Comparison of ENCODE assay signal across 26 cellular contexts in genomic region chr7:151924001-151924400, GRCh38. TPM values are rescaled to one million over a fixed set of nuclear protein-coding genes. Genes with fewer than 3 reads are reported as not detected.
DNase-seq lines count a peak whose midpoint lies in the region; ATAC-seq, FAIRE-seq and TF ChIP-seq lines count a peak whose summit lies in the region.
"Had no signal": no experiment of that assay in that cellular context is flagged by ENCODE, and none has a peak within 500 bp of the region (broad histone marks: within the 10 kb centered on the region; RNA-seq: fewer than 3 reads in every experiment).

No MANE protein-coding gene starts in this region.

- no peak overlapping the region for H3K4me3 Mint-ChIP-seq in stimulated activated memory B cell treated with anti-CD40 and anti-IgM and Interleukin-4, amounts not matched to agents 10 μg/mL and 1 μg/mL and 100 μg/mL, for 72 hours
- no peak overlapping the region for H3K4me3 Mint-ChIP-seq in CD4-positive, alpha-beta memory T cell
- H3K4me3 Mint-ChIP-seq: activated T-cell treated with anti-CD3 and anti-CD28 coated beads, Interleukin-2, amount 50 U/mL, for 24 hours; brain; GM23338; HFFc6; type B pancreatic cell had no signal

- FAIRE-seq in HepG2 (lab: Jason Lieb, UNC) (no peak), pancreas (lab: Jason Lieb, UNC) (no peak)
- FAIRE-seq: A204.1, frontal cortex had no signal

- H3K4me1 Mint-ChIP-seq in stimulated activated memory B cell treated with anti-CD40 and anti-IgM and Interleukin-4, amounts not matched to agents 10 μg/mL and 1 μg/mL and 100 μg/mL, for 72 hours = peaks cover 25% of the 10 kb centered on the region
- H3K4me1 Mint-ChIP-seq in CD4-positive, alpha-beta memory T cell = peaks cover 0 to 4% (median 0%) of the 10 kb centered on the region in 4 donors
- H3K4me1 Mint-ChIP-seq: GM23338 had no signal

- CTCF ChIA-PET in HepG2 (lab: Yijun Ruan, JAX; ENCODE audit: low intra/inter-chr PET ratio, low total read pairs) = no interaction called here
- CTCF ChIA-PET in CD4-positive, alpha-beta memory T cell (lab: Charles Lee; ENCODE audit: partially characterized antibody) = interaction anchor here (1.2 to 1.4 kb wide), 2 partner anchors 9 to 15 kb away, joined by 3 read pairs; no protein-coding TSS in a partner anchor
- CTCF ChIA-PET in PC-3 (lab: Charles Lee) = no interaction called here

- in situ Hi-C loops in HepG2 (cut with HindIII; ENCODE audit: extremely low pct_ligation_motif_present, low pct_unique_long_range_greater_than_20kb) = no loop called here

- H4K20me1 ChIP-seq in HepG2 (ENCODE audit: insufficient read depth, low read length) (no peaks in the 10 kb centered on the region), PC-3 (ENCODE audit: low read length) (no peaks in the 10 kb centered on the region)

- H3K27me3 Mint-ChIP-seq in stimulated activated memory B cell treated with anti-CD40 and anti-IgM and Interleukin-4, amounts not matched to agents 10 μg/mL and 1 μg/mL and 100 μg/mL, for 72 hours = peaks cover 50% of the 10 kb centered on the region
- peaks cover 10 to 24% of the 10 kb centered on the region in 2 donors for H3K27me3 Mint-ChIP-seq in CD4-positive, alpha-beta memory T cell

- intact Hi-C loops in right lobe of liver (cut with DNase I) (no loop called here), HepG2 (cut with micrococcal nuclease; ENCODE audit: unreplicated experiment) (no loop called here), left lung (cut with DNase I) (no loop called here), pancreas (cut with DNase I) (loop anchor here in 1 of 3 donors (10.0 kb wide), 1 partner anchor 139 kb away; no protein-coding TSS in a partner anchor), PC-3 (cut with micrococcal nuclease) (no loop called here)
- intact Hi-C loops in CD4-positive, alpha-beta memory T cell (cut with micrococcal nuclease) = no loop called here

- POLR2A ChIA-PET in HepG2 (lab: Yijun Ruan, JAX) = no interaction called here
- POLR2A ChIA-PET in CD4-positive, alpha-beta memory T cell (lab: Charles Lee; ENCODE audit: partially characterized antibody) = no interaction called here
- POLR2A ChIA-PET in PC-3 (lab: Charles Lee; ENCODE audit: unreplicated experiment) = no interaction called here

- H3F3A ChIP-seq in PC-3 (ENCODE audit: low read length, unreplicated experiment) = no peaks in the 10 kb centered on the region

- ATAC-seq in right lobe of liver (no peak), HepG2 (no peak), left lung (no peak), pancreas (no peak), PC-3 (no peak)
- no peak for ATAC-seq in stimulated activated memory B cell treated with anti-CD40 and anti-IgM and Interleukin-4, amounts not matched to agents 10 μg/mL and 1 μg/mL and 100 μg/mL, for 72 hours
- ATAC-seq: GM23338 had no signal

- H3K4me1 ChIP-seq in right lobe of liver (peaks cover 0 to 57% (median 22%) of the 10 kb centered on the region in 4 donors), HepG2 (ENCODE audit: insufficient read depth, low read length) (peaks cover 6% of the 10 kb centered on the region), left lung (peaks cover 0 to 53% of the 10 kb centered on the region in 2 donors), pancreas (peaks cover 1 to 26% (median 20%) of the 10 kb centered on the region in 3 donors), PC-3 (ENCODE audit: insufficient read depth, low read length) (peaks cover 14% of the 10 kb centered on the region)
- no peaks in the 10 kb centered on the region for H3K4me1 ChIP-seq in CD4-positive, alpha-beta memory T cell (ENCODE audit: insufficient read depth, low read length)

- H3K36me3 ChIP-seq in right lobe of liver (no peaks in the 10 kb centered on the region), HepG2 (replicated peaks in 1 of 2; ENCODE audit: control insufficient read depth in 1 of 2, insufficient read depth in 2 of 2, low read length in 2 of 2) (no peaks in the 10 kb centered on the region), left lung (no peaks in the 10 kb centered on the region), pancreas (no peaks in the 10 kb centered on the region), PC-3 (ENCODE audit: low read depth, low read length) (no peaks in the 10 kb centered on the region)
- no peaks in the 10 kb centered on the region for H3K36me3 ChIP-seq in CD4-positive, alpha-beta memory T cell (ENCODE audit: insufficient read depth, low read length)

- H2AFZ ChIP-seq in HepG2 (ENCODE audit: low read length) (no peak overlapping the region), PC-3 (ENCODE audit: low read length) (no peak overlapping the region)
- H2AFZ ChIP-seq: GM23338 had no signal

- H3K27ac Mint-ChIP-seq in stimulated activated memory B cell treated with anti-CD40 and anti-IgM and Interleukin-4, amounts not matched to agents 10 μg/mL and 1 μg/mL and 100 μg/mL, for 72 hours = peak overlapping the region; percentile 11
- no peak overlapping the region for H3K27ac Mint-ChIP-seq in CD4-positive, alpha-beta memory T cell
- H3K27ac Mint-ChIP-seq: activated T-cell treated with anti-CD3 and anti-CD28 coated beads, Interleukin-2, amount 50 U/mL, for 24 hours; GM23338; HFFc6; type B pancreatic cell had no signal

- TF ChIP-seq CTCF in right lobe of liver (IDR thresholded peaks at IDR 0.05) (no peak), HepG2 (CRISPR knock-in tag; IDR thresholded peaks at IDR 0.05) (no peak), left lung (IDR thresholded peaks at IDR 0.05) (no peak), pancreas (IDR thresholded peaks at IDR 0.05) (no peak), PC-3 (conservative IDR thresholded peaks at IDR 0.05; ENCODE audit: low read depth, low read length) (no peak)

- no peak overlapping the region for H3K4me2 ChIP-seq in HepG2 (ENCODE audit: low read depth, low read length)
- no peak overlapping the region for H3K4me2 ChIP-seq in PC-3 (ENCODE audit: low read length)
- H3K4me2 ChIP-seq: GM23338, smooth muscle cell had no signal

- H3K79me2 ChIP-seq in HepG2 (ENCODE audit: insufficient read depth, low read length) (no peaks in the 10 kb centered on the region), PC-3 (ENCODE audit: low read length) (no peaks in the 10 kb centered on the region)

- BruUV-seq in HepG2 (replicated peaks; lab: Mats Ljungman, UMichigan) (no TSS peak), PC-3 (replicated peaks; lab: Mats Ljungman, UMichigan) (no TSS peak)

- H3K9me3 Mint-ChIP-seq in stimulated activated memory B cell treated with anti-CD40 and anti-IgM and Interleukin-4, amounts not matched to agents 10 μg/mL and 1 μg/mL and 100 μg/mL, for 72 hours = no peaks in the 10 kb centered on the region
- H3K9me3 Mint-ChIP-seq in CD4-positive, alpha-beta memory T cell = no peaks in the 10 kb centered on the region
- H3K9me3 Mint-ChIP-seq: activated T-cell treated with anti-CD3 and anti-CD28 coated beads, Interleukin-2, amount 50 U/mL, for 24 hours; GM23338; HFFc6 had no signal

- H3K4me3 ChIP-seq in right lobe of liver (no peak overlapping the region), HepG2 (replicated peaks in 1 of 3; ENCODE audit: insufficient read depth in 1 of 3, low read depth in 2 of 3, low read length in 3 of 3) (no peak overlapping the region), left lung (no peak overlapping the region), pancreas (no peak overlapping the region), PC-3 (ENCODE audit: low read length) (no peak overlapping the region)
- no peak overlapping the region for H3K4me3 ChIP-seq in CD4-positive, alpha-beta memory T cell (ENCODE audit: low read length in 2 of 2)
- H3K4me3 ChIP-seq: GM23338, smooth muscle cell had no signal

- no peak for TF ChIP-seq POLR2A in right lobe of liver (IDR thresholded peaks at IDR 0.05)
- TF ChIP-seq POLR2A in HepG2 (IDR thresholded peaks at IDR 0.05; ENCODE audit: insufficient read depth in 1 of 2, low read depth in 2 of 2, low read length in 2 of 2) = no peak

- H3K27ac ChIP-seq in right lobe of liver (peak overlapping the region; percentile 35 to 96 (median 78)), HepG2 (ENCODE audit: extremely low read length, insufficient read depth, low read length) (no peak overlapping the region), left lung (peak overlapping the region; percentile 65 to 88), pancreas (peak overlapping the region in 2 of 4 donors; percentile 65 to 67), PC-3 (ENCODE audit: low read length) (no peak overlapping the region)
- no peak overlapping the region for H3K27ac ChIP-seq in CD4-positive, alpha-beta memory T cell (ENCODE audit: low read depth, low read length)

- no peak overlapping the region for H3K9ac ChIP-seq in HepG2 (ENCODE audit: insufficient read depth, low read depth, low read length)
- H3K9ac ChIP-seq in PC-3 (ENCODE audit: low read length) = no peak overlapping the region

- peaks cover 4% of the 10 kb centered on the region for H3K36me3 Mint-ChIP-seq in stimulated activated memory B cell treated with anti-CD40 and anti-IgM and Interleukin-4, amounts not matched to agents 10 μg/mL and 1 μg/mL and 100 μg/mL, for 72 hours
- H3K36me3 Mint-ChIP-seq in CD4-positive, alpha-beta memory T cell = no peaks in the 10 kb centered on the region
- H3K36me3 Mint-ChIP-seq: brain, type B pancreatic cell had no signal

- no peaks in the 10 kb centered on the region for H3K9me3 ChIP-seq in right lobe of liver
- no peaks in the 10 kb centered on the region for H3K9me3 ChIP-seq in HepG2 (ENCODE audit: low read length)
- no peaks in the 10 kb centered on the region for H3K9me3 ChIP-seq in left lung
- no peaks in the 10 kb centered on the region for H3K9me3 ChIP-seq in pancreas
- no peaks in the 10 kb centered on the region for H3K9me3 ChIP-seq in CD4-positive, alpha-beta memory T cell (ENCODE audit: control insufficient read depth in 1 of 2, low read length in 2 of 2)
- H3K9me3 ChIP-seq in PC-3 (ENCODE audit: low read length) = no peaks in the 10 kb centered on the region

- TF ChIP-seq RAD21 in HepG2 (CRISPR knock-in tag; IDR thresholded peaks at IDR 0.05) = no peak

- TF ChIP-seq EP300 in HepG2 (IDR thresholded peaks at IDR 0.05; ENCODE audit: low read depth in 2 of 2, low read length in 2 of 2) (no peak), HepG2 (CRISPR knock-in tag; IDR thresholded peaks at IDR 0.05; ENCODE audit: borderline replicate concordance) (no peak)

- H3K9me2 ChIP-seq in PC-3 (replicated peaks; ENCODE audit: low read length) = no peaks in the 10 kb centered on the region

- no peaks in the 10 kb centered on the region for H3K27me3 ChIP-seq in right lobe of liver
- H3K27me3 ChIP-seq in HepG2 (ENCODE audit: control insufficient read depth in 1 of 2, insufficient read depth in 2 of 2, low read length in 2 of 2) = peaks cover 0 to 6% of the 10 kb centered on the region in 2 experiments; a peak in 1 of 5 replicates
- H3K27me3 ChIP-seq in left lung = no peaks in the 10 kb centered on the region
- no peaks in the 10 kb centered on the region for H3K27me3 ChIP-seq in pancreas
- H3K27me3 ChIP-seq in CD4-positive, alpha-beta memory T cell (ENCODE audit: insufficient read depth, low read length) = peaks cover 4% of the 10 kb centered on the region
- no peaks in the 10 kb centered on the region for H3K27me3 ChIP-seq in PC-3 (ENCODE audit: low read length)

- DNase-seq in right lobe of liver (no peak), HepG2 (ENCODE audit: low spot score) (no peak), left lung (no peak), pancreas (no peak), PC-3 (no peak)
- DNase-seq in activated CD4-positive, alpha-beta T cell treated with anti-CD3 and anti-CD28 coated beads, Interleukin-2, amount 50 U/mL, for 1 hour = no peak
- DNase-seq in CD4-positive, alpha-beta memory T cell = no peak
- DNase-seq: activated T-cell treated with anti-CD3 and anti-CD28 coated beads, Interleukin-2, amount 50 U/mL, for 24 hours; HFFc6; NCI-H1092; NCI-H187 treated with DMSO at 0.1 percent for 48 hours; stimulated activated CD4-positive, alpha-beta T cell treated with anti-CD3 and anti-CD28 coated beads, Interleukin-2, amount 100 ng/mL, for 48 hours; stimulated activated naive CD4-positive, alpha-beta T cell had no signal

- WGBS in right lobe of liver (ENCODE audit: insufficient coverage, low coverage, low lambda C conversion rate, missing lambda C conversion rate) = 89% methylated on average over 4 of the region's 9 CpGs
- WGBS in HepG2 (ENCODE audit: low lambda C conversion rate) = 33% methylated on average over 5 of the region's 9 CpGs
- WGBS in pancreas, 2 donors = 89 to 93% methylated on average over 9 of the region's 9 CpGs

RNA-seq across cellular contexts. Expression of gene GALNTL5, which starts 32.2 kb away (rescaled TPM):
- not detected for total RNA-seq in right lobe of liver
- total RNA-seq in HepG2 (2016; rRNA removed; fragmentation: Illumina TruSeq; extraction: Trizol) = not detected in 2 replicates
- not detected in 2 replicates for total RNA-seq in HepG2 (2016; cell fraction: cytosol; rRNA removed; fragmentation: Illumina TruSeq; extraction: Trizol; ENCODE audit: low read depth)
- total RNA-seq in HepG2 (2016; cell fraction: insoluble cytoplasmic fraction; rRNA removed; fragmentation: Illumina TruSeq; extraction: Trizol) = not detected in 2 replicates
- not detected in 2 replicates for total RNA-seq in HepG2 (2016; cell fraction: membrane; rRNA removed; fragmentation: Illumina TruSeq; extraction: Trizol)
- not detected in 2 replicates for total RNA-seq in HepG2 (2016; cell fraction: nucleus; rRNA removed; fragmentation: Illumina TruSeq; extraction: Trizol)
- polyA plus RNA-seq in HepG2 (2011; rRNA removed) = not detected in 2 replicates
- not detected in 2 replicates for polyA plus RNA-seq in HepG2 (2011; cell fraction: cytosol; rRNA removed)
- polyA plus RNA-seq in HepG2 (2011; cell fraction: nucleus; rRNA removed) = not detected in 2 replicates
- not detected in 2 replicates for polyA plus RNA-seq in HepG2 (2012)
- not detected in 2 replicates for polyA plus RNA-seq in HepG2 (2016; cell fraction: cytosol; fragmentation: Illumina TruSeq; extraction: Trizol; ENCODE audit: low read depth)
- polyA plus RNA-seq in HepG2 (2016; cell fraction: insoluble cytoplasmic fraction; fragmentation: Illumina TruSeq; extraction: Trizol; ENCODE audit: low read depth) = not detected in 2 replicates
- not detected in 2 replicates for polyA plus RNA-seq in HepG2 (2016; cell fraction: membrane; fragmentation: Illumina TruSeq; extraction: Trizol; ENCODE audit: low read depth)
- polyA plus RNA-seq in HepG2 (2016; cell fraction: nucleus; fragmentation: Illumina TruSeq; extraction: Trizol; ENCODE audit: insufficient read depth, low read depth) = not detected in 2 replicates
- polyA minus RNA-seq in HepG2 (2011; rRNA and poly(A)+ RNA removed; ENCODE audit: low replicate concordance) = not detected in 2 replicates
- polyA minus RNA-seq in HepG2 (2011; cell fraction: cytosol; rRNA and poly(A)+ RNA removed) = not detected in 2 replicates
- not detected in 2 replicates for polyA minus RNA-seq in HepG2 (2011; cell fraction: nucleus; rRNA and poly(A)+ RNA removed)
- total RNA-seq in left lung = not detected
- not detected for total RNA-seq in pancreas
- polyA plus RNA-seq in pancreas = not detected
- not detected for total RNA-seq in CD4-positive, alpha-beta memory T cell
- polyA plus RNA-seq in CD4-positive, alpha-beta memory T cell = not detected
- total RNA-seq in PC-3 (2014; rRNA removed) = not detected in 2 replicates
- total RNA-seq: activated CD8-positive, alpha-beta memory T cell treated with anti-CD3 and anti-CD28 coated beads for 36 hours; esophagus mucosa; frontal cortex; GM23338; HFFc6; lower leg skin; mucosa of gallbladder; SK-MEL-5; smooth muscle cell; T-helper 1 cell treated with Interleukin-12 subunit alpha and Interleukin-12 subunit beta and Interleukin-4 antibody, amounts not matched to agents 30 ng/mL and 1 ng/mL, for 36 hours had no signal
- polyA plus RNA-seq: GM23338, smooth muscle cell had no signal

RNA-seq across cellular contexts. Expression of gene PRKAG2, which starts 47.1 kb away (rescaled TPM):
- 10 to 100 TPM; 20.6 to 63.6 (median 29.5) TPM for total RNA-seq in right lobe of liver
- 1.1 and 1.3 TPM in 2 replicates for total RNA-seq in HepG2 (2016; rRNA removed; fragmentation: Illumina TruSeq; extraction: Trizol)
- total RNA-seq in HepG2 (2016; cell fraction: cytosol; rRNA removed; fragmentation: Illumina TruSeq; extraction: Trizol; ENCODE audit: low read depth) = 1.3 and 1.8 TPM in 2 replicates
- total RNA-seq in HepG2 (2016; cell fraction: insoluble cytoplasmic fraction; rRNA removed; fragmentation: Illumina TruSeq; extraction: Trizol) = 1.2 and 1.3 TPM in 2 replicates
- 2.2 and 2.3 TPM in 2 replicates for total RNA-seq in HepG2 (2016; cell fraction: membrane; rRNA removed; fragmentation: Illumina TruSeq; extraction: Trizol)
- 0.78 TPM in 2 replicates for total RNA-seq in HepG2 (2016; cell fraction: nucleus; rRNA removed; fragmentation: Illumina TruSeq; extraction: Trizol)
- 0.85 and 0.90 TPM in 2 replicates for polyA plus RNA-seq in HepG2 (2011; rRNA removed)
- 0.47 and 0.62 TPM in 2 replicates for polyA plus RNA-seq in HepG2 (2011; cell fraction: cytosol; rRNA removed)
- polyA plus RNA-seq in HepG2 (2011; cell fraction: nucleus; rRNA removed) = 0.83 and 1.2 TPM in 2 replicates
- polyA plus RNA-seq in HepG2 (2012) = 0.30 and 0.45 TPM in 2 replicates
- 2.1 and 2.9 TPM in 2 replicates for polyA plus RNA-seq in HepG2 (2016; cell fraction: cytosol; fragmentation: Illumina TruSeq; extraction: Trizol; ENCODE audit: low read depth)
- 1.7 and 2.3 TPM in 2 replicates for polyA plus RNA-seq in HepG2 (2016; cell fraction: insoluble cytoplasmic fraction; fragmentation: Illumina TruSeq; extraction: Trizol; ENCODE audit: low read depth)
- polyA plus RNA-seq in HepG2 (2016; cell fraction: membrane; fragmentation: Illumina TruSeq; extraction: Trizol; ENCODE audit: low read depth) = 3.3 and 3.5 TPM in 2 replicates
- polyA plus RNA-seq in HepG2 (2016; cell fraction: nucleus; fragmentation: Illumina TruSeq; extraction: Trizol; ENCODE audit: insufficient read depth, low read depth) = 2.0 and 3.4 TPM in 2 replicates
- 0.20 and 0.87 TPM in 2 replicates for polyA minus RNA-seq in HepG2 (2011; rRNA and poly(A)+ RNA removed; ENCODE audit: low replicate concordance)
- not detected in 2 replicates for polyA minus RNA-seq in HepG2 (2011; cell fraction: cytosol; rRNA and poly(A)+ RNA removed)
- polyA minus RNA-seq in HepG2 (2011; cell fraction: nucleus; rRNA and poly(A)+ RNA removed) = 0.75 and 0.77 TPM in 2 replicates
- 10 to 100 TPM; 23.3 to 34.6 TPM for total RNA-seq in left lung
- 10 to 100 TPM in 2 of 6 donors, 1 to 10 TPM in 4; 7.4 to 16.7 (median 9.2) TPM for total RNA-seq in pancreas
- polyA plus RNA-seq in pancreas = 10 to 100 TPM in 1 of 2 donors, 1 to 10 TPM in 1; 8.6 to 13.1 TPM
- 10 to 100 TPM; 60.4 to 61.0 TPM for total RNA-seq in CD4-positive, alpha-beta memory T cell
- polyA plus RNA-seq in CD4-positive, alpha-beta memory T cell = 10 to 100 TPM; 27.4 to 34.4 TPM
- total RNA-seq in PC-3 (2014; rRNA removed) = 21.5 and 23.9 TPM in 2 replicates

Comparison
In these comparisons a context has a peak if more than half of its experiments do, and no peak if none do; other contexts are left out.
1. H3K27ac ChIP-seq: peak in right lobe of liver (3 of 3) and left lung (2 of 2); none in HepG2 (single experiment), CD4-positive, alpha-beta memory T cell (single experiment) and PC-3 (single experiment).